ENCODE assay signal across 8 cellular contexts in the genomic region with DNA sequence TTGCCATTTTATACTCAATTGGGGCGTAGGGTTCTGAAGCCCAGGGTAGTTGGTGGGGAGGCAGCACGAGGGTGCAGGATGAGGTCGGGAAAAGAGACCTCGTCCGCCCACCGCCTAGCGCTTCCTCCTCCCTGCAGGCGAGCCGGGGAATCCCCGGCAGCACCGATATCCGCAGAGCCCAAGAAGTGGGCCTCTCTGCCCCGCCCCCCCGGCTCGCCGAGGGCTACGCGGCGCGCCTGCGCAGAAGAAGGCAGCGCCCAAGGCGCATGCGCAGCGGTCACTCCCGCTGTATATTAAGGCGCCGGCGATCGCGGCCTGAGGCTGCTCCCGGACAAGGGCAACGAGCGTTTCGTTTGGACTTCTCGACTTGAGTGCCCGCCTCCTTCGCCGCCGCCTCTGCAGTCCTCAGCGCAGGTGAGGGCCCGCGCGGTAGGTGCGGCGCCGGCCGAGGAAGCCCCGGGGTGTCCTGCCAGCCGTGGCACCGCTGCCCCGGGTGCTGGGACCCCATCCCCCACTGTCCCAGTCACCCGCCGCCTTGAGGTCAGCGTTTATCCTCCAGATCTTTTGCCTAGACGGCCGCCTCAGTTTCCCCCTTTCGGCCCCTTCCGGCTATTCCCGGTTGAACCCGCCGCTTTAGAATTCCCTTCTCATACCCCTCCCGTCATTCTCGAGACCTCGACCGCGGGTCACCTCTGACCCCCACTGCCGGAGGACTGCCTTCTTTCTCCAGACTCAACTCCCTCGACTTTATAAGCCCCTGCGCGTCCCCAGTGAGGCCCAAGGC. TPM values are rescaled to one million over a fixed set of nuclear protein-coding genes. Genes with fewer than 3 reads are reported as not detected.
DNase-seq lines count a peak whose midpoint lies in the region; ATAC-seq and TF ChIP-seq lines count a peak whose summit lies in the region.

A gene (plus strand): TSS at position 319 of the 784 bp plus-strand sequence. CDS start 1,082 bp downstream, outside the sequence.

- no peak for TF ChIP-seq EP300 in ovary (IDR thresholded peaks at IDR 0.05)

- H3K4me1 ChIP-seq in ovary (ENCODE audit: insufficient read depth), result peaks cover 17% of the 10 kb centered on the region
- H3K4me1 ChIP-seq in thymus (ENCODE audit: control insufficient read depth, insufficient read depth, low read length), result peaks cover 10% of the 10 kb centered on the region

- peak within 1 kb of the TSS; percentile 80 for H3K4me3 ChIP-seq in ovary
- peak within 1 kb of the TSS; percentile 100 for H3K4me3 ChIP-seq in thymus (ENCODE audit: low read length)

- H3K36me3 ChIP-seq in ovary, result no peaks in the 10 kb centered on the region
- peaks cover 8% of the 10 kb centered on the region for H3K36me3 ChIP-seq in thymus (ENCODE audit: control insufficient read depth, insufficient read depth)

- no peaks in the 10 kb centered on the region for H3K27me3 ChIP-seq in ovary
- no peaks in the 10 kb centered on the region for H3K27me3 ChIP-seq in thymus (ENCODE audit: control insufficient read depth, insufficient read depth)

- peaks cover 51% of the 10 kb centered on the region for H3K4me1 Mint-ChIP-seq in activated naive CD8-positive, alpha-beta T cell (ENCODE audit: low read depth)

- H3K36me3 Mint-ChIP-seq in activated naive CD8-positive, alpha-beta T cell, result peaks cover 3% of the 10 kb centered on the region

- H3K27ac Mint-ChIP-seq in activated naive CD8-positive, alpha-beta T cell, result peak within 1 kb of the TSS; percentile 90

- peak; percentile 68 for ATAC-seq in HG02571 (IDR thresholded peaks at IDR 0.05; ENCODE audit: unreplicated experiment)

- H3K27me3 Mint-ChIP-seq in activated naive CD8-positive, alpha-beta T cell, result no peaks in the 10 kb centered on the region

- H3K9me3 ChIP-seq in ovary (no peaks in the 10 kb centered on the region), thymus (ENCODE audit: control insufficient read depth) (no peaks in the 10 kb centered on the region)

- H3K27ac ChIP-seq in ovary (peak within 1 kb of the TSS; percentile 36 to 64), thymus (ENCODE audit: low read depth) (peak within 1 kb of the TSS; percentile 78)

- DNase-seq in GM10266 (ENCODE audit: extremely low spot score) (peak; percentile 97), NCI-H1048 (lab: John Stamatoyannopoulos, UW) (peak; percentile 85), SKM-1 treated with dmso at 0.1 percent for 144 hours (lab: John Stamatoyannopoulos, UW; ENCODE audit: unreplicated experiment) (peak; percentile 91), head of caudate nucleus (peak; percentile 78 to 95 (median 90)), ovary (peak; percentile 90 to 97 (median 95))

- peak within 1 kb of the TSS; percentile 96 for H3K4me3 Mint-ChIP-seq in activated naive CD8-positive, alpha-beta T cell

- H3K9me3 Mint-ChIP-seq in activated naive CD8-positive, alpha-beta T cell (ENCODE audit: low read depth), result no peaks in the 10 kb centered on the region

- intact Hi-C loops in head of caudate nucleus (cut with DNase I), result loop anchor here (5.0 kb wide), 1 partner anchor 39 kb away; a partner anchor contains a TSS
- intact Hi-C loops in ovary (cut with DNase I), result no loop called here

- WGBS in ovary, 3 donors, result 0% methylated on average over 70 to 71 of the region's 71 CpGs
- under 1% methylated on average over 71 of the region's 71 CpGs for WGBS in thymus

- TF ChIP-seq CTCF in GM10266 (IDR thresholded peaks at IDR 0.05; ENCODE audit: control insufficient read depth, insufficient read depth, low read depth, missing control alignments) (no peak), ovary (IDR thresholded peaks at IDR 0.05) (peak in 2 of 3 donors; percentile 23 to 55)

- TF ChIP-seq POLR2A in ovary (IDR thresholded peaks at IDR 0.05), result peak; percentile 77

RNA-seq across cellular contexts. Expression of the gene that starts here (rescaled TPM):
- total RNA-seq in ovary, result 10 to 100 TPM; 17.9 to 37.4 (median 25.8) TPM
- polyA plus RNA-seq in ovary, result 10 to 100 TPM; 16.1 to 70.1 TPM
- 22.8 TPM for polyA plus RNA-seq in thymus

Comparison
In these comparisons a context has a peak if more than half of its experiments do, and no peak if none do; other contexts are left out.
1. Peak in every context shown above with its lines: DNase-seq, ATAC-seq, H3K4me3 ChIP-seq and H3K27ac ChIP-seq.